In the genomic region with DNA sequence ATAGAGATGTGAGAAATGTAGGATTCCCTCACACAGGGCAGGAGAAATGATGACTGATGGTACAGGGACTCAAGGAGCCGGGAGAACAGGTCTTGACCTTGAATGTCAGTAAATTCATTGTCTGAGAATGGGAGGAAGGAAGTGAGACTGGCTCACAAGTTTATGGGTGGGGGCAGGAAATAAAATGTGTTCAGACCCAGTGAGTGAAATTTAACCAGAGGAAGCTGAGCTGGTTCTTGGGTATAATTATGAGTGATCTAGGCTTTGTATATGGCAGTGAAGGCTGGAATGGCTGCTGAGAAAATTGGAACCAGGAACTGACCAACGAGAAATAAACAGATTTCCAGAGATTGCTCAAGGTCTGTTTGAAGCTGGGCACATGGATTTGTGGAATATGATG, we compare ENCODE assay signal across 15 cellular contexts. TPM values are rescaled to one million over a fixed set of nuclear protein-coding genes. Genes with fewer than 3 reads are reported as not detected.
DNase-seq lines count a peak whose midpoint lies in the region; ATAC-seq, FAIRE-seq and TF ChIP-seq lines count a peak whose summit lies in the region.
"Had no signal": no experiment of that assay in that cellular context is flagged by ENCODE, and none has a peak within 500 bp of the region (broad histone marks: within the 10 kb centered on the region; RNA-seq: fewer than 3 reads in every experiment).

No MANE protein-coding gene starts in this region.

- TF ChIP-seq CTCF in liver (IDR thresholded peaks at IDR 0.05; ENCODE audit: low read depth, low read length, missing input control) (no peak), HepG2 (CRISPR knock-in tag; IDR thresholded peaks at IDR 0.05) (no peak), VCaP (conservative IDR thresholded peaks at IDR 0.05) (no peak), upper lobe of left lung (IDR thresholded peaks at IDR 0.05) (no peak)

- no peak for TF ChIP-seq RAD21 in liver (IDR thresholded peaks at IDR 0.05)
- no peak for TF ChIP-seq RAD21 in HepG2 (CRISPR knock-in tag; IDR thresholded peaks at IDR 0.05)

- H4K20me1 ChIP-seq in HepG2 (ENCODE audit: insufficient read depth, low read length) = no peaks in the 10 kb centered on the region

- H3K4me2 ChIP-seq in HepG2 (ENCODE audit: low read depth, low read length) = no peak overlapping the region
- H3K4me2 ChIP-seq: KMS-11 had no signal

- WGBS in liver = 32% methylated on average over 2 of the region's 2 CpGs
- WGBS in HepG2 (ENCODE audit: low lambda C conversion rate) = 86% methylated on average over 2 of the region's 2 CpGs
- 19 to 25% methylated on average over 2 of the region's 2 CpGs for WGBS in upper lobe of left lung, 2 donors

- H3K9ac ChIP-seq in liver (ENCODE audit: low read depth in 1 of 2, low read length in 2 of 2) (no peak overlapping the region), HepG2 (ENCODE audit: insufficient read depth, low read depth, low read length) (no peak overlapping the region)
- H3K9ac ChIP-seq: KMS-11 had no signal

- TF ChIP-seq EP300 in HepG2 (IDR thresholded peaks at IDR 0.05; ENCODE audit: low read depth in 2 of 2, low read length in 2 of 2) (no peak), HepG2 (CRISPR knock-in tag; IDR thresholded peaks at IDR 0.05; ENCODE audit: borderline replicate concordance) (no peak), upper lobe of left lung (IDR thresholded peaks at IDR 0.05) (peak in 2 of 4 donors; percentile 84 to 92)

- intact Hi-C loops in HepG2 (cut with micrococcal nuclease; ENCODE audit: unreplicated experiment) = no loop called here

- no peak overlapping the region for H2AFZ ChIP-seq in HepG2 (ENCODE audit: low read length)

- peaks cover 43 to 44% of the 10 kb centered on the region in 2 donors for H3K4me1 Mint-ChIP-seq in immature natural killer cell
- H3K4me1 Mint-ChIP-seq in effector memory CD8-positive, alpha-beta T cell (ENCODE audit: low read depth in 2 of 2) = no peaks in the 10 kb centered on the region

- CTCF ChIA-PET in HepG2 (lab: Yijun Ruan, JAX; ENCODE audit: low intra/inter-chr PET ratio, low total read pairs) = no interaction called here

- peak overlapping the region; percentile 70 to 85 (median 82) for H3K4me3 Mint-ChIP-seq in immature natural killer cell
- no peak overlapping the region for H3K4me3 Mint-ChIP-seq in effector memory CD8-positive, alpha-beta T cell
- H3K4me3 Mint-ChIP-seq: mesothelial cell of epicardium had no signal

- no peaks in the 10 kb centered on the region for H3K36me3 ChIP-seq in liver (ENCODE audit: control insufficient read depth in 4 of 4, insufficient read depth in 3 of 4, low read depth in 1 of 4, low read length in 3 of 4)
- H3K36me3 ChIP-seq in HepG2 (replicated peaks in 1 of 2; ENCODE audit: control insufficient read depth in 1 of 2, insufficient read depth in 2 of 2, low read length in 2 of 2) = no peaks in the 10 kb centered on the region
- no peaks in the 10 kb centered on the region for H3K36me3 ChIP-seq in upper lobe of left lung

- H3K79me2 ChIP-seq in HepG2 (ENCODE audit: insufficient read depth, low read length) = no peaks in the 10 kb centered on the region

- no peak for FAIRE-seq in HepG2 (lab: Jason Lieb, UNC)

- H3K9me3 Mint-ChIP-seq in immature natural killer cell = peaks cover 0 to 5% (median 0%) of the 10 kb centered on the region in 6 donors
- H3K9me3 Mint-ChIP-seq in effector memory CD8-positive, alpha-beta T cell = no peaks in the 10 kb centered on the region
- H3K9me3 Mint-ChIP-seq: mesothelial cell of epicardium had no signal

- H3K4me1 ChIP-seq in liver (ENCODE audit: control insufficient read depth in 4 of 4, insufficient read depth in 4 of 4, low read length in 3 of 4) (peaks cover 0 to 10% (median 4%) of the 10 kb centered on the region in 4 donors), HepG2 (ENCODE audit: insufficient read depth, low read length) (peaks cover 71% of the 10 kb centered on the region), upper lobe of left lung (peaks cover 27 to 45% (median 41%) of the 10 kb centered on the region in 4 donors)

- H3K27ac ChIP-seq in liver (ENCODE audit: low read depth in 1 of 2, low read length in 2 of 2) = no peak overlapping the region
- no peak overlapping the region for H3K27ac ChIP-seq in HepG2 (ENCODE audit: extremely low read length, insufficient read depth, low read length)
- H3K27ac ChIP-seq in VCaP = peak overlapping the region; percentile 30
- peak overlapping the region in 3 of 4 donors; percentile 36 to 72 (median 37) for H3K27ac ChIP-seq in upper lobe of left lung
- H3K27ac ChIP-seq: KMS-11 had no signal

- H3K4me3 ChIP-seq in liver (ENCODE audit: low read depth in 1 of 3, low read length in 3 of 3) = no peak overlapping the region
- no peak overlapping the region for H3K4me3 ChIP-seq in HepG2 (replicated peaks in 1 of 3; ENCODE audit: insufficient read depth in 1 of 3, low read depth in 2 of 3, low read length in 3 of 3)
- no peak overlapping the region for H3K4me3 ChIP-seq in upper lobe of left lung

- BruUV-seq in HepG2 (replicated peaks; lab: Mats Ljungman, UMichigan) = no TSS peak

- POLR2A ChIA-PET in HepG2 (lab: Yijun Ruan, JAX) = interaction anchor here (0.7 kb wide), 1 partner anchor 8 kb away, joined by 6 read pairs; no protein-coding TSS in a partner anchor

- in situ Hi-C loops in HepG2 (cut with HindIII; ENCODE audit: extremely low pct_ligation_motif_present, low pct_unique_long_range_greater_than_20kb) = no loop called here

- peak overlapping the region; percentile 5 to 93 (median 68) for H3K27ac Mint-ChIP-seq in immature natural killer cell
- no peak overlapping the region for H3K27ac Mint-ChIP-seq in effector memory CD8-positive, alpha-beta T cell
- H3K27ac Mint-ChIP-seq: mesothelial cell of epicardium had no signal

- peaks cover 3 to 8% (median 4%) of the 10 kb centered on the region in 3 donors for H3K27me3 Mint-ChIP-seq in immature natural killer cell (ENCODE audit: low read depth in 3 of 3)
- H3K27me3 Mint-ChIP-seq in effector memory CD8-positive, alpha-beta T cell = peaks cover 13 to 37% of the 10 kb centered on the region in 2 donors

- DNase-seq in HepG2 (ENCODE audit: low spot score) = no peak
- peak; percentile 9 to 16 (median 10) for DNase-seq in immature natural killer cell
- DNase-seq in upper lobe of left lung = peak in 1 of 2 donors; percentile 24
- DNase-seq in effector memory CD8-positive, alpha-beta T cell = no peak
- no peak for DNase-seq in mesenteric fat pad (ENCODE audit: low spot score)
- DNase-seq: activated naive CD4-positive, alpha-beta T cell treated with anti-CD3 and anti-CD28 coated beads, Interleukin-2, amount 50 U/mL, for 16 hours; C1 segment of cervical spinal cord; NCI-H526 had no signal

- H3K27me3 ChIP-seq in liver (ENCODE audit: control insufficient read depth in 4 of 4, insufficient read depth in 4 of 4, low read length in 3 of 4) (no peaks in the 10 kb centered on the region), HepG2 (ENCODE audit: control insufficient read depth in 1 of 2, insufficient read depth in 2 of 2, low read length in 2 of 2) (no peaks in the 10 kb centered on the region), upper lobe of left lung (no peaks in the 10 kb centered on the region)

- ATAC-seq in HepG2 (no peak), upper lobe of left lung (ENCODE audit: low FRiP score in 2 of 2) (peak in 1 of 2 donors; percentile 64)
- no peak for ATAC-seq in activated CD4-positive, CD25-positive, alpha-beta regulatory T cell treated with anti-CD3 and anti-CD28 coated beads, Interleukin-2, amount 50 U/mL, for 24 hours
- ATAC-seq in effector memory CD8-positive, alpha-beta T cell (replicated peaks) = no peak

- TF ChIP-seq POLR2A in HepG2 (IDR thresholded peaks at IDR 0.05; ENCODE audit: insufficient read depth in 1 of 2, low read depth in 2 of 2, low read length in 2 of 2) (no peak), upper lobe of left lung (IDR thresholded peaks at IDR 0.05) (no peak)

- peaks cover 0 to 3% (median 0%) of the 10 kb centered on the region in 3 donors for H3K36me3 Mint-ChIP-seq in immature natural killer cell
- H3K36me3 Mint-ChIP-seq in effector memory CD8-positive, alpha-beta T cell (ENCODE audit: insufficient read depth) = peaks cover 3% of the 10 kb centered on the region
- H3K36me3 Mint-ChIP-seq: mesothelial cell of epicardium had no signal

- no peaks in the 10 kb centered on the region for H3K9me3 ChIP-seq in liver (ENCODE audit: control insufficient read depth in 4 of 4, low read length in 3 of 4)
- H3K9me3 ChIP-seq in HepG2 (ENCODE audit: low read length) = no peaks in the 10 kb centered on the region
- no peaks in the 10 kb centered on the region for H3K9me3 ChIP-seq in upper lobe of left lung

RNA-seq across cellular contexts. Expression of a gene that starts 6.3 kb away (rescaled TPM):
- 1 to 10 TPM in 1 of 2 donors, under 1 TPM in 1; 0.47 to 2.8 TPM for total RNA-seq in liver
- 10 to 100 TPM in 1 of 2 donors, 1 to 10 TPM in 1; 3.9 to 11.4 TPM for polyA plus RNA-seq in liver
- 2.3 and 3.4 TPM in 2 replicates for total RNA-seq in HepG2 (2016; rRNA removed; fragmentation: Illumina TruSeq; extraction: Trizol)
- 2.7 and 3.5 TPM in 2 replicates for total RNA-seq in HepG2 (2016; cell fraction: cytosol; rRNA removed; fragmentation: Illumina TruSeq; extraction: Trizol; ENCODE audit: low read depth)
- total RNA-seq in HepG2 (2016; cell fraction: insoluble cytoplasmic fraction; rRNA removed; fragmentation: Illumina TruSeq; extraction: Trizol) = 2.3 and 3.6 TPM in 2 replicates
- 3.3 and 4.5 TPM in 2 replicates for total RNA-seq in HepG2 (2016; cell fraction: membrane; rRNA removed; fragmentation: Illumina TruSeq; extraction: Trizol)
- total RNA-seq in HepG2 (2016; cell fraction: nucleus; rRNA removed; fragmentation: Illumina TruSeq; extraction: Trizol) = 2.9 and 3.3 TPM in 2 replicates
- polyA plus RNA-seq in HepG2 (2011; rRNA removed) = 8.8 and 13.2 TPM in 2 replicates
- polyA plus RNA-seq in HepG2 (2011; cell fraction: cytosol; rRNA removed) = 4.8 and 4.9 TPM in 2 replicates
- polyA plus RNA-seq in HepG2 (2011; cell fraction: nucleus; rRNA removed) = 2.1 and 7.8 TPM in 2 replicates
- 6.8 and 14.5 TPM in 2 replicates for polyA plus RNA-seq in HepG2 (2012)
- polyA plus RNA-seq in HepG2 (2016; cell fraction: cytosol; fragmentation: Illumina TruSeq; extraction: Trizol; ENCODE audit: low read depth) = 2.5 and 3.3 TPM in 2 replicates
- 1.6 and 3.8 TPM in 2 replicates for polyA plus RNA-seq in HepG2 (2016; cell fraction: insoluble cytoplasmic fraction; fragmentation: Illumina TruSeq; extraction: Trizol; ENCODE audit: low read depth)
- 3.3 and 3.9 TPM in 2 replicates for polyA plus RNA-seq in HepG2 (2016; cell fraction: membrane; fragmentation: Illumina TruSeq; extraction: Trizol; ENCODE audit: low read depth)
- 2.7 and 4.2 TPM in 2 replicates for polyA plus RNA-seq in HepG2 (2016; cell fraction: nucleus; fragmentation: Illumina TruSeq; extraction: Trizol; ENCODE audit: insufficient read depth, low read depth)
- 23.1 TPM in 1 of 2 replicates, not detected in the other for polyA minus RNA-seq in HepG2 (2011; rRNA and poly(A)+ RNA removed; ENCODE audit: low replicate concordance)
- 0.99 and 1.8 TPM in 2 replicates for polyA minus RNA-seq in HepG2 (2011; cell fraction: cytosol; rRNA and poly(A)+ RNA removed)
- 3.9 and 9.3 TPM in 2 replicates for polyA minus RNA-seq in HepG2 (2011; cell fraction: nucleus; rRNA and poly(A)+ RNA removed)
- not detected for polyA plus RNA-seq in immature natural killer cell
- total RNA-seq in upper lobe of left lung = not detected
- not detected for total RNA-seq in mesenteric fat pad
- total RNA-seq: mesothelial cell of epicardium, subcutaneous adipose tissue had no signal
- polyA plus RNA-seq: esophagus had no signal

RNA-seq across cellular contexts. Expression of a gene that starts 36.7 kb away (rescaled TPM):
- total RNA-seq in liver = 10 to 100 TPM; 18.6 to 49.0 TPM
- polyA plus RNA-seq in liver = 10 to 100 TPM; 11.4 to 45.7 TPM
- total RNA-seq in HepG2 (2016; rRNA removed; fragmentation: Illumina TruSeq; extraction: Trizol) = 18.4 and 43.4 TPM in 2 replicates
- total RNA-seq in HepG2 (2016; cell fraction: cytosol; rRNA removed; fragmentation: Illumina TruSeq; extraction: Trizol; ENCODE audit: low read depth) = 5.4 and 5.5 TPM in 2 replicates
- total RNA-seq in HepG2 (2016; cell fraction: insoluble cytoplasmic fraction; rRNA removed; fragmentation: Illumina TruSeq; extraction: Trizol) = 16.1 and 39.6 TPM in 2 replicates
- total RNA-seq in HepG2 (2016; cell fraction: membrane; rRNA removed; fragmentation: Illumina TruSeq; extraction: Trizol) = 18.0 and 18.1 TPM in 2 replicates
- total RNA-seq in HepG2 (2016; cell fraction: nucleus; rRNA removed; fragmentation: Illumina TruSeq; extraction: Trizol) = 37.4 and 45.5 TPM in 2 replicates
- polyA plus RNA-seq in HepG2 (2011; rRNA removed) = 46.6 and 59.5 TPM in 2 replicates
- polyA plus RNA-seq in HepG2 (2011; cell fraction: cytosol; rRNA removed) = 53.0 and 55.6 TPM in 2 replicates
- 60.5 and 72.7 TPM in 2 replicates for polyA plus RNA-seq in HepG2 (2011; cell fraction: nucleus; rRNA removed)
- polyA plus RNA-seq in HepG2 (2012) = 26.0 and 35.8 TPM in 2 replicates
- polyA plus RNA-seq in HepG2 (2016; cell fraction: cytosol; fragmentation: Illumina TruSeq; extraction: Trizol; ENCODE audit: low read depth) = 4.1 and 4.5 TPM in 2 replicates
- polyA plus RNA-seq in HepG2 (2016; cell fraction: insoluble cytoplasmic fraction; fragmentation: Illumina TruSeq; extraction: Trizol; ENCODE audit: low read depth) = 14.1 and 16.5 TPM in 2 replicates
- 9.4 and 9.9 TPM in 2 replicates for polyA plus RNA-seq in HepG2 (2016; cell fraction: membrane; fragmentation: Illumina TruSeq; extraction: Trizol; ENCODE audit: low read depth)
- polyA plus RNA-seq in HepG2 (2016; cell fraction: nucleus; fragmentation: Illumina TruSeq; extraction: Trizol; ENCODE audit: insufficient read depth, low read depth) = 59.3 and 60.4 TPM in 2 replicates
- polyA minus RNA-seq in HepG2 (2011; rRNA and poly(A)+ RNA removed; ENCODE audit: low replicate concordance) = 69.1 and 105 TPM in 2 replicates
- polyA minus RNA-seq in HepG2 (2011; cell fraction: cytosol; rRNA and poly(A)+ RNA removed) = 34.7 and 43.2 TPM in 2 replicates
- polyA minus RNA-seq in HepG2 (2011; cell fraction: nucleus; rRNA and poly(A)+ RNA removed) = 56.0 and 67.4 TPM in 2 replicates
- polyA plus RNA-seq in immature natural killer cell = 1 to 10 TPM in 2 of 3 donors, under 1 TPM in 1; 0.87 to 7.3 (median 2.2) TPM
- total RNA-seq in upper lobe of left lung = 10 to 100 TPM; 40.5 to 89.7 (median 44.2) TPM
- 30.3 TPM for total RNA-seq in mesenteric fat pad

Comparison
In these comparisons a context has a peak if more than half of its experiments do, and no peak if none do; other contexts are left out.
1. H3K27ac ChIP-seq: peak in VCaP (single experiment) and upper lobe of left lung (3 of 4); none in liver (0 of 2) and HepG2 (single experiment).
2. DNase-seq: peak in immature natural killer cell (3 of 3); none in HepG2 (single experiment), effector memory CD8-positive, alpha-beta T cell (0 of 3) and mesenteric fat pad (single experiment).
3. H3K27ac Mint-ChIP-seq: peak in immature natural killer cell (6 of 6); none in effector memory CD8-positive, alpha-beta T cell (0 of 2).
4. H3K4me3 Mint-ChIP-seq: peak in immature natural killer cell (5 of 5); none in effector memory CD8-positive, alpha-beta T cell (0 of 2).